1 cellular context compared by ENCODE assay signal in the genomic region with DNA sequence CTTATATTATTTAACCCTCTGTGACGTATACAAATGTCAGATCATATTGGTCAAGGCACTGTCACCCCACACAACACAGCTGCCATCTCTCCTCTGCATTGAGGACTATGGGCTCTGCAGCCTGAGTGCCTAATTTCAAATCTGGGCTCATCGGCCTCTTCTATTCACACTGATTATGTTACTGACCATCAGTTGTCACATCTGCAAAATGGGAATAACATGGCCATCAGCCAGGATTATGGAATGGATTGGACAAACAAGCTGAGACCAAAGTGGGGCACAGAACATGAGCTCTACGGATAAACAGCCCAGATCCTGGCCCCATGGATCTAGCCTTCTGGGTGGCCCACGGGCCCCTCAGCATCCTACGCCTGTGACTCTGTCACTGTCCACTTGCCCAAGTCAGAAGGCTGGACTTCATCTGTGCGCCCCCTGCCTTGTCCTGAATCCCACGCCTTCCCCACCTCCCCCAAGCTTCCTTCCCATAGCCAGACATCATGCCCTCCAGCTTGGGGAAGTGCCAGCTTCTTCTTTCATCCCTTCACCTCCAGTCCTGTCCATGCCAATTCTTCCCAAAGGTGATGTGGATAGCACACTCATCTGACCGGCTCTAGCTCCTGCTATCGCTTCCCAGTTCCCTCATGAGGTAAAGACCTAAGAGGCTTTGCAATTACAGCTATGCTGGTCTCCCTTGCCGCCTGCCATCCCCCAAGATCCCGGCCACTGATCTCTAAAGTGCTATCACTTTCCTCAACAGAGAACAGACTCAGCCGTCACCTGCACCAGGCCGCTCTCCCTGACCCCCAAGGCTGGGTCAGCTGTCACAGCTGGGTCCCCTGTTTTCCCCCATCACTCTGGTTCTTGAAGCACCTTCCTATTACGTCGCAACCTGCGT.
TF ChIP-seq lines count a peak whose summit lies in the region.

No MANE protein-coding gene starts in this region.

TF ChIP-seq in HCT116, 20 proteins besides CTCF, POLR2A, EP300 and RAD21 (continued from another document):
- TF ChIP-seq, protein P1, sequence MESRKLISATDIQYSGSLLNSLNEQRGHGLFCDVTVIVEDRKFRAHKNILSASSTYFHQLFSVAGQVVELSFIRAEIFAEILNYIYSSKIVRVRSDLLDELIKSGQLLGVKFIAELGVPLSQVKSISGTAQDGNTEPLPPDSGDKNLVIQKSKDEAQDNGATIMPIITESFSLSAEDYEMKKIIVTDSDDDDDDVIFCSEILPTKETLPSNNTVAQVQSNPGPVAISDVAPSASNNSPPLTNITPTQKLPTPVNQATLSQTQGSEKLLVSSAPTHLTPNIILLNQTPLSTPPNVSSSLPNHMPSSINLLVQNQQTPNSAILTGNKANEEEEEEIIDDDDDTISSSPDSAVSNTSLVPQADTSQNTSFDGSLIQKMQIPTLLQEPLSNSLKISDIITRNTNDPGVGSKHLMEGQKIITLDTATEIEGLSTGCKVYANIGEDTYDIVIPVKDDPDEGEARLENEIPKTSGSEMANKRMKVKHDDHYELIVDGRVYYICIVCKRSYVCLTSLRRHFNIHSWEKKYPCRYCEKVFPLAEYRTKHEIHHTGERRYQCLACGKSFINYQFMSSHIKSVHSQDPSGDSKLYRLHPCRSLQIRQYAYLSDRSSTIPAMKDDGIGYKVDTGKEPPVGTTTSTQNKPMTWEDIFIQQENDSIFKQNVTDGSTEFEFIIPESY (IDR thresholded peaks at IDR 0.05; ENCODE audit: extremely low read depth, insufficient replicate concordance, low read length) = no peak
- TF ChIP-seq, protein P2, sequence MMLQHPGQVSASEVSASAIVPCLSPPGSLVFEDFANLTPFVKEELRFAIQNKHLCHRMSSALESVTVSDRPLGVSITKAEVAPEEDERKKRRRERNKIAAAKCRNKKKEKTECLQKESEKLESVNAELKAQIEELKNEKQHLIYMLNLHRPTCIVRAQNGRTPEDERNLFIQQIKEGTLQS (IDR thresholded peaks at IDR 0.05) = no peak
- TF ChIP-seq EZH2 (IDR thresholded peaks at IDR 0.05) = no peak
- no peak for TF ChIP-seq CEBPB (IDR thresholded peaks at IDR 0.05; ENCODE audit: low read depth)
- no peak for TF ChIP-seq EZH2phosphoT487 (IDR thresholded peaks at IDR 0.05; ENCODE audit: borderline replicate concordance)
